17 cellular contexts compared by ENCODE assay signal in genomic region chr2:241728627-241729026, GRCh38. TPM values are rescaled to one million over a fixed set of nuclear protein-coding genes. Genes with fewer than 3 reads are reported as not detected.
DNase-seq lines count a peak whose midpoint lies in the region; ATAC-seq and TF ChIP-seq lines count a peak whose summit lies in the region.
"Had no signal": no experiment of that assay in that cellular context is flagged by ENCODE, and none has a peak within 500 bp of the region (broad histone marks: within the 10 kb centered on the region; RNA-seq: fewer than 3 reads in every experiment).

No MANE protein-coding gene starts in this region.

- no peak for TF ChIP-seq CTCF in breast epithelium (IDR thresholded peaks at IDR 0.05)
- TF ChIP-seq CTCF in MCF 10A (IDR thresholded peaks at IDR 0.05; ENCODE audit: unreplicated experiment): no peak
- no peak for TF ChIP-seq CTCF in left ventricle myocardium inferior (IDR thresholded peaks at IDR 0.05; ENCODE audit: borderline replicate concordance)

- DNase-seq in breast epithelium (ENCODE audit: low spot score in 2 of 2): no peak
- no peak for DNase-seq in MCF 10A (ENCODE audit: unreplicated experiment)
- peak; percentile 80 for DNase-seq in left ventricle myocardium inferior
- DNase-seq in nucleus accumbens (lab: John Stamatoyannopoulos, UW): peak in 48 of 56 donors; percentile 3 to 82 (median 52)
- peak in 1 of 2 donors; percentile 77 for DNase-seq in aorta
- DNase-seq in SKM-1 treated with dmso at 0.1 percent for 144 hours (lab: John Stamatoyannopoulos, UW; ENCODE audit: unreplicated experiment): no peak
- DNase-seq in NCI-H748 treated with DMSO at 0.1 percent for 48 hours (lab: John Stamatoyannopoulos, UW): no peak
- DNase-seq: activated CD8-positive, alpha-beta T cell treated with anti-CD3 and anti-CD28 coated beads for 36 hours; activated effector memory CD4-positive, alpha-beta T cell treated with Interleukin-2 at 50 U/mL for 16 hours; CD8-positive, alpha-beta T cell; esophagus squamous epithelium; NCI-H1048 had no signal

- 66 to 76% methylated on average over 19 of the region's 19 CpGs for WGBS in aorta, 2 donors

- H3K4me1 ChIP-seq in breast epithelium: no peaks in the 10 kb centered on the region
- H3K4me1 ChIP-seq in left ventricle myocardium inferior: peaks cover 12% of the 10 kb centered on the region
- H3K4me1 ChIP-seq in aorta (ENCODE audit: control insufficient read depth in 1 of 2, insufficient read depth in 2 of 2, low read length in 2 of 2): no peaks in the 10 kb centered on the region

- H3K27me3 ChIP-seq in breast epithelium: no peaks in the 10 kb centered on the region
- no peaks in the 10 kb centered on the region for H3K27me3 ChIP-seq in left ventricle myocardium inferior (ENCODE audit: low read depth)
- H3K27me3 ChIP-seq in aorta (ENCODE audit: control insufficient read depth in 1 of 2, insufficient read depth in 2 of 2, low read length in 1 of 2): no peaks in the 10 kb centered on the region
- H3K27me3 ChIP-seq: esophagus squamous epithelium had no signal

- peak overlapping the region; percentile 45 to 86 for H3K27ac ChIP-seq in breast epithelium
- peak overlapping the region; percentile 82 for H3K27ac ChIP-seq in left ventricle myocardium inferior (replicated peaks)
- H3K27ac ChIP-seq in aorta (ENCODE audit: low read depth in 1 of 2, low read length in 2 of 2): no peak overlapping the region

- H3K36me3 ChIP-seq in breast epithelium (no peaks in the 10 kb centered on the region), left ventricle myocardium inferior (peaks cover 21% of the 10 kb centered on the region), aorta (ENCODE audit: control insufficient read depth in 1 of 2, insufficient read depth in 2 of 2, low read length in 1 of 2) (no peaks in the 10 kb centered on the region)

- POLR2A ChIA-PET in MCF 10A (lab: Yijun Ruan, JAX): interaction anchor here (1.3 kb wide), 1 partner anchor 27 kb away, joined by 3 read pairs; the partner anchor contains the start of gene ING5

- H3K9me3 Mint-ChIP-seq in MCF 10A (ENCODE audit: unreplicated experiment): no peaks in the 10 kb centered on the region
- H3K9me3 Mint-ChIP-seq: activated CD8-positive, alpha-beta T cell treated with anti-CD3 and anti-CD28 coated beads for 36 hours; CD8-positive, alpha-beta T cell had no signal

- H3K27me3 Mint-ChIP-seq in MCF 10A (ENCODE audit: insufficient read depth, unreplicated experiment): no peaks in the 10 kb centered on the region
- H3K27me3 Mint-ChIP-seq: activated CD8-positive, alpha-beta T cell treated with anti-CD3 and anti-CD28 coated beads for 36 hours had no signal

- H3K4me3 ChIP-seq in breast epithelium: no peak overlapping the region
- H3K4me3 ChIP-seq in left ventricle myocardium inferior: peak overlapping the region; percentile 9
- H3K4me3 ChIP-seq in aorta (ENCODE audit: low read length in 2 of 2): no peak overlapping the region
- H3K4me3 ChIP-seq: esophagus squamous epithelium had no signal

- CTCF ChIA-PET in MCF 10A (lab: Yijun Ruan, JAX): interaction anchor here (0.7 to 0.8 kb wide), 2 partner anchors 26 to 150 kb away, joined by 3 to 5 read pairs; no protein-coding TSS in a partner anchor

- peak; percentile 54 for ATAC-seq in aorta (ENCODE audit: low FRiP score)
- ATAC-seq in GM19395 (IDR thresholded peaks at IDR 0.05; ENCODE audit: unreplicated experiment): no peak
- ATAC-seq: activated CD8-positive, alpha-beta T cell treated with anti-CD3 and anti-CD28 coated beads for 36 hours; CD8-positive, alpha-beta T cell had no signal

- BruUV-seq in MCF 10A (replicated peaks; lab: Mats Ljungman, UMichigan): no TSS peak

- intact Hi-C loops in breast epithelium (cut with DNase I; ENCODE audit: low total_unique reads): no loop called here
- intact Hi-C loops in MCF 10A (cut with micrococcal nuclease): no loop called here
- intact Hi-C loops in left ventricle myocardium inferior (cut with micrococcal nuclease): no loop called here
- intact Hi-C loops in aorta (cut with DNase I): loop anchor here in 1 of 2 donors (10.0 kb wide), 1 partner anchor 146 kb away; no protein-coding TSS in a partner anchor

- H3K27ac Mint-ChIP-seq in MCF 10A (ENCODE audit: low read depth, unreplicated experiment): no peak overlapping the region
- H3K27ac Mint-ChIP-seq: activated CD8-positive, alpha-beta T cell treated with anti-CD3 and anti-CD28 coated beads for 36 hours; CD8-positive, alpha-beta T cell; dendritic cell treated with granulocyte-macrophage colony-stimulating factor and Interleukin-4, amounts not matched to agents 40 ng/mL and 50 ng/mL, for 4 days had no signal

- H3K36me3 Mint-ChIP-seq in MCF 10A (ENCODE audit: insufficient read depth, unreplicated experiment): peaks cover 31% of the 10 kb centered on the region

- H3K9me3 ChIP-seq in breast epithelium (no peaks in the 10 kb centered on the region), left ventricle myocardium inferior (replicated peaks) (no peaks in the 10 kb centered on the region), aorta (ENCODE audit: control insufficient read depth, low read length) (no peaks in the 10 kb centered on the region)
- H3K9me3 ChIP-seq: esophagus squamous epithelium had no signal

- no peak for TF ChIP-seq POLR2A in breast epithelium (IDR thresholded peaks at IDR 0.05)

- no peak overlapping the region for H3K4me3 Mint-ChIP-seq in MCF 10A (ENCODE audit: unreplicated experiment)
- H3K4me3 Mint-ChIP-seq: activated CD8-positive, alpha-beta T cell treated with anti-CD3 and anti-CD28 coated beads for 36 hours; CD8-positive, alpha-beta T cell; dendritic cell treated with granulocyte-macrophage colony-stimulating factor and Interleukin-4, amounts not matched to agents 40 ng/mL and 50 ng/mL, for 4 days had no signal

- no peaks in the 10 kb centered on the region for H3K4me1 Mint-ChIP-seq in MCF 10A (ENCODE audit: insufficient read depth, unreplicated experiment)

RNA-seq across cellular contexts. Expression of gene D2HGDH, which starts 5.8 kb away (rescaled TPM):
- total RNA-seq in breast epithelium: 10 to 100 TPM; 16.3 to 29.2 (median 22.2) TPM
- total RNA-seq in MCF 10A (2022): 37.5 and 41.5 TPM in 2 replicates
- total RNA-seq in left ventricle myocardium inferior: 17.8 TPM
- total RNA-seq in aorta: 10 to 100 TPM; 20.5 to 29.9 TPM
- 10 to 100 TPM in 1 of 2 donors, 1 to 10 TPM in 1; 4.1 to 69.8 TPM for polyA plus RNA-seq in aorta

RNA-seq across cellular contexts. Expression of gene ING5, which starts 26.8 kb away (rescaled TPM):
- total RNA-seq in breast epithelium (10 to 100 TPM; 29.6 to 49.0 (median 45.6) TPM), MCF 10A (2022) (27.8 and 35.5 TPM in 2 replicates), left ventricle myocardium inferior (20.0 TPM), aorta (10 to 100 TPM; 30.7 to 31.7 TPM)
- polyA plus RNA-seq in aorta: 10 to 100 TPM; 11.9 to 51.7 TPM

RNA-seq across cellular contexts. Expression of gene DTYMK, which starts 42.0 kb away (rescaled TPM):
- total RNA-seq in breast epithelium: 10 to 100 TPM; 16.8 to 23.2 (median 19.7) TPM
- total RNA-seq in MCF 10A (2022): 38.2 and 66.3 TPM in 2 replicates
- 10.6 TPM for total RNA-seq in left ventricle myocardium inferior
- 10 to 100 TPM in 1 of 2 donors, 1 to 10 TPM in 1; 8.4 to 18.5 TPM for total RNA-seq in aorta
- 10 to 100 TPM in 1 of 2 donors, 1 to 10 TPM in 1; 9.4 to 14.3 TPM for polyA plus RNA-seq in aorta

RNA-seq across cellular contexts. Expression of gene GAL3ST2, which starts 48.0 kb away (rescaled TPM):
- total RNA-seq in breast epithelium (1 to 10 TPM in 1 of 3 donors, not detected in 2; 2.6 TPM), MCF 10A (2022) (0.37 TPM in 1 of 2 replicates, not detected in the other), left ventricle myocardium inferior (not detected), aorta (not detected)
- not detected for polyA plus RNA-seq in aorta
- total RNA-seq: A172, astrocyte, lung microvascular endothelial cell had no signal

Comparison
In these comparisons a context has a peak if more than half of its experiments do, and no peak if none do; other contexts are left out.
1. DNase-seq: peak in left ventricle myocardium inferior (single experiment) and nucleus accumbens (48 of 56); none in breast epithelium (0 of 2), MCF 10A (single experiment), SKM-1 treated with dmso at 0.1 percent for 144 hours (single experiment) and NCI-H748 treated with DMSO at 0.1 percent for 48 hours (single experiment).
2. H3K27ac ChIP-seq: peak in breast epithelium (2 of 2) and left ventricle myocardium inferior (single experiment); none in aorta (0 of 2).